In genomic region chr12:133180669-133181068, GRCh38 we compare ENCODE assay signal across 1 cellular context.
TF ChIP-seq lines count a peak whose summit lies in the region.

No MANE protein-coding gene starts in this region.

TF ChIP-seq in liver, 16 proteins besides CTCF, POLR2A, EP300 and RAD21 (continued from another document):
- TF ChIP-seq REST (IDR thresholded peaks at IDR 0.05) (no peak), EGR1 (IDR thresholded peaks at IDR 0.05; ENCODE audit: low read depth in 2 of 2) (no peak)
